Comparison of ENCODE assay signal across 13 cellular contexts in genomic region chr7:127417346-127417745, GRCh38. TPM values are rescaled to one million over a fixed set of nuclear protein-coding genes. Genes with fewer than 3 reads are reported as not detected.
DNase-seq lines count a peak whose midpoint lies in the region; ATAC-seq lines count a peak whose summit lies in the region.
"Had no signal": no experiment of that assay in that cellular context is flagged by ENCODE, and none has a peak within 500 bp of the region (broad histone marks: within the 10 kb centered on the region; RNA-seq: fewer than 3 reads in every experiment).

No MANE protein-coding gene starts in this region.

- H3K4me3 ChIP-seq in CD4-positive, CD25-positive, alpha-beta regulatory T cell (ENCODE audit: low read depth, low read length): peak overlapping the region; percentile 3
- H3K4me3 ChIP-seq in trophoblast cell (ENCODE audit: low read depth, low read length): no peak overlapping the region
- no peak overlapping the region for H3K4me3 ChIP-seq in GM23248
- H3K4me3 ChIP-seq: psoas muscle had no signal

- H3K79me2 ChIP-seq in trophoblast cell (ENCODE audit: control insufficient read depth, insufficient read depth, low read length, poor library complexity) (no peaks in the 10 kb centered on the region), GM23248 (ENCODE audit: insufficient read depth) (no peaks in the 10 kb centered on the region)

- H3K9me2 ChIP-seq in GM23248 (ENCODE audit: insufficient read depth): no peaks in the 10 kb centered on the region

- no peak overlapping the region for H3K23ac ChIP-seq in trophoblast cell (ENCODE audit: low read length)

- no peaks in the 10 kb centered on the region for H3F3A ChIP-seq in GM23248 (ENCODE audit: insufficient read depth)

- no peak overlapping the region for H2AK5ac ChIP-seq in trophoblast cell (ENCODE audit: low read length)

- DNase-seq in CD4-positive, CD25-positive, alpha-beta regulatory T cell: peak in 1 of 3 donors; percentile 59
- no peak for DNase-seq in trophoblast cell
- no peak for DNase-seq in GM23248
- DNase-seq in AG08396 (ENCODE audit: low spot score): no peak
- no peak for DNase-seq in SHP77 treated with DMSO at 0.1 percent for 48 hours (lab: John Stamatoyannopoulos, UW)
- DNase-seq: AML-193, amniotic stem cell, islet precursor cell, psoas muscle had no signal

- H3K4me1 Mint-ChIP-seq in CD4-positive, CD25-positive, alpha-beta regulatory T cell: peaks cover 17 to 57% (median 43%) of the 10 kb centered on the region in 4 donors

- H3K4me3 Mint-ChIP-seq in CD4-positive, CD25-positive, alpha-beta regulatory T cell: peak overlapping the region in 2 of 4 donors; percentile 62 to 66

- ATAC-seq in CD4-positive, CD25-positive, alpha-beta regulatory T cell (ENCODE audit: low read depth in 2 of 2): no peak
- ATAC-seq in GM18907 (IDR thresholded peaks at IDR 0.05; ENCODE audit: unreplicated experiment) (peak; percentile 77), HG02588 (IDR thresholded peaks at IDR 0.05; ENCODE audit: unreplicated experiment) (peak; percentile 85), HG03457 (IDR thresholded peaks at IDR 0.05; ENCODE audit: unreplicated experiment) (peak; percentile 76)
- ATAC-seq: psoas muscle had no signal

- no peak overlapping the region for H3K27ac ChIP-seq in CD4-positive, CD25-positive, alpha-beta regulatory T cell (ENCODE audit: insufficient read depth, low read length, poor library complexity, severe bottlenecking)
- H3K27ac ChIP-seq in trophoblast cell (ENCODE audit: low read depth, low read length): no peak overlapping the region
- no peak overlapping the region for H3K27ac ChIP-seq in GM23248
- H3K27ac ChIP-seq: epithelial cell of prostate, psoas muscle had no signal

- H3K9me3 ChIP-seq in CD4-positive, CD25-positive, alpha-beta regulatory T cell (ENCODE audit: control insufficient read depth in 2 of 2, low read length in 2 of 2): no peaks in the 10 kb centered on the region
- H3K9me3 ChIP-seq in trophoblast cell (ENCODE audit: insufficient read depth, low read depth, low read length) (peaks cover 4% of the 10 kb centered on the region), GM23248 (ENCODE audit: low read depth) (no peaks in the 10 kb centered on the region)
- H3K9me3 ChIP-seq: psoas muscle had no signal

- H3K9ac ChIP-seq in trophoblast cell (ENCODE audit: low read length): no peak overlapping the region
- H3K9ac ChIP-seq in GM23248: no peak overlapping the region

- H3K4me2 ChIP-seq in trophoblast cell (ENCODE audit: low read length): no peak overlapping the region
- no peak overlapping the region for H3K4me2 ChIP-seq in GM23248 (ENCODE audit: unreplicated experiment)

- H3K4me1 ChIP-seq in CD4-positive, CD25-positive, alpha-beta regulatory T cell (ENCODE audit: control insufficient read depth, insufficient read depth, low read length, poor library complexity, severe bottlenecking): peaks cover 26% of the 10 kb centered on the region
- no peaks in the 10 kb centered on the region for H3K4me1 ChIP-seq in trophoblast cell (ENCODE audit: control insufficient read depth in 1 of 2, insufficient read depth in 2 of 2, low read length in 2 of 2)
- no peaks in the 10 kb centered on the region for H3K4me1 ChIP-seq in GM23248 (ENCODE audit: insufficient read depth)
- H3K4me1 ChIP-seq: psoas muscle had no signal

- peaks cover 4% of the 10 kb centered on the region for H3K36me3 Mint-ChIP-seq in CD4-positive, CD25-positive, alpha-beta regulatory T cell

- no peak overlapping the region for H4K91ac ChIP-seq in trophoblast cell (ENCODE audit: low read depth, low read length)

- in situ Hi-C loops in GM23248 (cut with MboI): no loop called here

- no peak overlapping the region for H2BK12ac ChIP-seq in trophoblast cell (ENCODE audit: low read length)

- H3K79me1 ChIP-seq in trophoblast cell (ENCODE audit: low read length): no peaks in the 10 kb centered on the region

- no CpG with 5 or more reads among the region's 4 CpGs for WGBS in trophoblast cell (ENCODE audit: extremely low coverage, insufficient coverage, insufficient read length)
- WGBS in GM23248 (ENCODE audit: low coverage in 1 of 2, low lambda C conversion rate in 2 of 2, missing lambda C conversion rate in 2 of 2), 2 experiments: 35 to 38% methylated on average over 4 of the region's 4 CpGs

- no peaks in the 10 kb centered on the region for H3K36me3 ChIP-seq in CD4-positive, CD25-positive, alpha-beta regulatory T cell (ENCODE audit: control insufficient read depth, insufficient read depth, low read length)
- H3K36me3 ChIP-seq in trophoblast cell (ENCODE audit: control insufficient read depth in 1 of 2, insufficient read depth in 2 of 2, low read length in 2 of 2) (no peaks in the 10 kb centered on the region), GM23248 (ENCODE audit: low read depth) (no peaks in the 10 kb centered on the region)

- peaks cover 0 to 5% (median 0%) of the 10 kb centered on the region in 7 donors for H3K9me3 Mint-ChIP-seq in CD4-positive, CD25-positive, alpha-beta regulatory T cell

- no peak overlapping the region for H3K18ac ChIP-seq in trophoblast cell (ENCODE audit: low read length)

- no peak overlapping the region for H4K12ac ChIP-seq in trophoblast cell (ENCODE audit: low read depth, low read length)

- H2BK5ac ChIP-seq in trophoblast cell (ENCODE audit: low read depth, low read length, poor library complexity): no peak overlapping the region

- H2AFZ ChIP-seq in trophoblast cell (ENCODE audit: insufficient read depth, low read length, poor library complexity): no peak overlapping the region
- H2AFZ ChIP-seq in GM23248: no peak overlapping the region

- H3K27me3 Mint-ChIP-seq in CD4-positive, CD25-positive, alpha-beta regulatory T cell: peaks cover 4% of the 10 kb centered on the region

- H3K27ac Mint-ChIP-seq in CD4-positive, CD25-positive, alpha-beta regulatory T cell: peak overlapping the region in 2 of 3 donors; percentile 28 to 60

- H3K14ac ChIP-seq in trophoblast cell (ENCODE audit: low read length): no peak overlapping the region

- no peak overlapping the region for H3K4ac ChIP-seq in trophoblast cell (ENCODE audit: low read depth, low read length)

- no peak overlapping the region for H4K8ac ChIP-seq in trophoblast cell (ENCODE audit: low read depth, low read length)

- no peak overlapping the region for H2BK120ac ChIP-seq in trophoblast cell (ENCODE audit: insufficient read depth, low read length, poor library complexity)

- H4K20me1 ChIP-seq in GM23248 (ENCODE audit: insufficient read depth): no peaks in the 10 kb centered on the region

- H3K27me3 ChIP-seq in CD4-positive, CD25-positive, alpha-beta regulatory T cell (ENCODE audit: control insufficient read depth, insufficient read depth, low read length): peaks cover 2% of the 10 kb centered on the region
- no peaks in the 10 kb centered on the region for H3K27me3 ChIP-seq in trophoblast cell (ENCODE audit: insufficient read depth, low read length)
- H3K27me3 ChIP-seq in GM23248 (replicated peaks; ENCODE audit: insufficient read depth): peaks cover 7% of the 10 kb centered on the region

RNA-seq across cellular contexts. Expression of gene ZNF800, which starts 24.8 kb away (rescaled TPM):
- total RNA-seq in CD4-positive, CD25-positive, alpha-beta regulatory T cell: 81.0 TPM
- 10 to 100 TPM; 44.8 to 59.5 (median 51.0) TPM for polyA plus RNA-seq in CD4-positive, CD25-positive, alpha-beta regulatory T cell
- 21.1 and 23.8 TPM in 2 replicates for polyA plus RNA-seq in trophoblast cell (2013)
- 16.9 and 19.9 TPM in 2 replicates for total RNA-seq in GM23248 (2014; rRNA removed; shearing (Covaris generic))
- 20.3 and 20.8 TPM in 2 replicates for polyA plus RNA-seq in GM23248 (2016; fragmentation: Nextera tagmentation; extraction: Ambion mirVana)

Comparison
In these comparisons a context has a peak if more than half of its experiments do, and no peak if none do; other contexts are left out.
1. ATAC-seq: peak in GM18907 (single experiment), HG02588 (single experiment) and HG03457 (single experiment); none in CD4-positive, CD25-positive, alpha-beta regulatory T cell (0 of 2).